Comparison of ENCODE assay signal across 20 cellular contexts in the genomic region with DNA sequence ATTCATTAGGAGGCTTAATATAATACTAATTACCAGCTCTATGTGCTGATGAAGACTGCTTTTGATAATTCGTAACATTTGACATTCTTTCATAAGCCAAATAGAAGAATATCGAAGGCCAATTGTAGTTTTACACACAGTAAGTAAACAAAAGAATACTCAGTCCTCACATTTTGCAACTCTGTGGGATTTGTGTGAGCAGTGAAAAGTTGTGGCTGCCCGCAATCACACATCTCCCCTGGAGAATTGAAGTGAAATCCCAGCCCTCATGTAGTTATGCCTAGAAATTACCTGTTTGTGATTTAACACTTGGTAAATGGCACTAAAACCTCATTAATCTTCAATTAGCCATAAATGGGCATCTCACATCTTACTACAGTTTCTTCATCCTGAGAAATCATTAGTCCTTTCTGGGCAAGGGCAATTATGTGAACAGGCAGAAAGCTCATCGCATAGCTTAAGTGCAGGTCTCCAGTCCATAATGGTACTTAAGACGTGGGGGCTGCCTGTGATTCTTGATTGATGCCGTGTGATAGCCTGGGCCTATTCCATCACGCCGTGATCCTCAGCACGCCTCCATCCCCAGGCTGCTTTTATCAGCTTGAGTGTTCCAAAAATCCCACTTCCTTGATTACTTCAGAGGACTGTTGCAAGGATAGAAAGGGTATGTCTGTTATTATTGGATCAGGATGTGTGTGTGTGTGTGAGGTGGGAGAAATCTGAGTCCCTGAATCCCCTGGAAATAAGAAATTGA.
A peak's percentile ranks its signal among the peaks of the same experiment; 100 is the strongest.
DNase-seq lines count a peak whose midpoint lies in the region; ATAC-seq and TF ChIP-seq lines count a peak whose summit lies in the region.
"Had no signal": no experiment of that assay in that cellular context is flagged by ENCODE, and none has a peak within 500 bp of the region (broad histone marks: within the 10 kb centered on the region; RNA-seq: fewer than 3 reads in every experiment).

No MANE protein-coding gene starts in this region.

- no peak for TF ChIP-seq POLR2A in right lobe of liver (IDR thresholded peaks at IDR 0.05)

- no peaks in the 10 kb centered on the region for H3K36me3 ChIP-seq in right lobe of liver
- H3K36me3 ChIP-seq: BLaER1 treated with 17β-estradiol and CSF1 and Interleukin-3, amounts not matched to agents 10 nM and 100 nM; SJSA1 had no signal

- no peaks in the 10 kb centered on the region for H3K9me3 ChIP-seq in right lobe of liver
- H3K9me3 ChIP-seq: BLaER1 treated with 17β-estradiol and CSF1 and Interleukin-3, amounts not matched to agents 10 nM and 100 nM; SJSA1 had no signal

- intact Hi-C loops in right lobe of liver (cut with DNase I), result no loop called here

- H3K27me3 ChIP-seq in right lobe of liver, result no peaks in the 10 kb centered on the region
- H3K27me3 ChIP-seq: BLaER1 treated with 17β-estradiol and CSF1 and Interleukin-3, amounts not matched to agents 10 nM and 100 nM had no signal

- ATAC-seq in right lobe of liver, result no peak
- ATAC-seq in GM21717 (IDR thresholded peaks at IDR 0.05; ENCODE audit: unreplicated experiment), result no peak

- 49% methylated on average over 6 of the region's 9 CpGs for WGBS in right lobe of liver (ENCODE audit: insufficient coverage, low coverage, low lambda C conversion rate, missing lambda C conversion rate)

- H3K27ac ChIP-seq in right lobe of liver, result peak overlapping the region in 2 of 3 donors; percentile 44 to 83
- H3K27ac ChIP-seq: 22Rv1; BLaER1 treated with 17β-estradiol and CSF1 and Interleukin-3, amounts not matched to agents 10 nM and 100 nM; SJSA1 had no signal

- DNase-seq in NCI-H1417 (lab: John Stamatoyannopoulos, UW), result peak in 2 of 3 experiments; percentile 40 to 71
- DNase-seq in NCI-H1417 treated with DMSO at 0.1 percent for 48 hours (lab: John Stamatoyannopoulos, UW), result no peak
- DNase-seq in NCI-H82 (lab: John Stamatoyannopoulos, UW), result peak; percentile 56
- no peak for DNase-seq in right lobe of liver
- DNase-seq in COLO829 (ENCODE audit: low spot score), result no peak
- no peak for DNase-seq in NCI-H345 treated with DMSO at 0.1 percent for 48 hours (lab: John Stamatoyannopoulos, UW; ENCODE audit: unreplicated experiment)
- DNase-seq in NOMO-1 treated with dmso at 0.1 percent for 144 hours (lab: John Stamatoyannopoulos, UW; ENCODE audit: unreplicated experiment), result no peak
- DNase-seq: ACHN; CD4-positive, alpha-beta memory T cell; HCEC 1CT; MV-4-11; NCI-H187 treated with DMSO at 0.1 percent for 48 hours; NCI-H2107; NCI-H345; NCI-H524 treated with DMSO at 0.1 percent for 48 hours had no signal

- peaks cover 0 to 27% (median 10%) of the 10 kb centered on the region in 4 donors for H3K4me1 ChIP-seq in right lobe of liver
- H3K4me1 ChIP-seq: SJSA1 had no signal

- no peak for TF ChIP-seq CTCF in right lobe of liver (IDR thresholded peaks at IDR 0.05)

- no peak overlapping the region for H3K4me3 ChIP-seq in right lobe of liver
- H3K4me3 ChIP-seq: BLaER1 treated with 17β-estradiol and CSF1 and Interleukin-3, amounts not matched to agents 10 nM and 100 nM; GM23338; SJSA1 had no signal

Comparison
In these comparisons a context has a peak if more than half of its experiments do, and no peak if none do; other contexts are left out.
1. DNase-seq: peak in NCI-H1417 (2 of 3) and NCI-H82 (single experiment); none in NCI-H1417 treated with DMSO at 0.1 percent for 48 hours (single experiment), right lobe of liver (0 of 3), COLO829 (single experiment), NCI-H345 treated with DMSO at 0.1 percent for 48 hours (single experiment) and NOMO-1 treated with dmso at 0.1 percent for 144 hours (single experiment).